ENCODE assay signal across 18 cellular contexts in genomic region chr12:6049992-6050391, GRCh38.
"Had no signal": no experiment of that assay in that cellular context is flagged by ENCODE, and none has a peak within 500 bp of the region (broad histone marks: within the 10 kb centered on the region; RNA-seq: fewer than 3 reads in every experiment).

No MANE protein-coding gene starts in this region.

- H3K36me3 Mint-ChIP-seq: activated naive CD4-positive, alpha-beta T cell treated with anti-CD3 and anti-CD28 coated beads, Interleukin-2, amount 10 ng/mL, durations not matched to agents 7 days and 5 days; natural killer cell; stimulated activated effector memory CD8-positive, alpha-beta T cell treated with anti-CD3 and anti-CD28 coated beads, Interleukin-12 subunit alpha, Interleukin-12 subunit beta, amount 100 ng/mL, for 72 hours; type B pancreatic cell had no signal

- H3K79me2 ChIP-seq: parathyroid adenoma had no signal

- H3K27me3 ChIP-seq: breast epithelium, esophagus muscularis mucosa had no signal

- H2AFZ ChIP-seq: parathyroid adenoma had no signal

- H3K36me3 ChIP-seq: breast epithelium, stomach had no signal

- H3K9ac ChIP-seq: parathyroid adenoma had no signal

- H3K9me3 Mint-ChIP-seq: activated CD4-positive, alpha-beta T cell treated with anti-CD3 and anti-CD28 coated beads, Interleukin-2, amount 10 ng/mL, durations not matched to agents 24 days and 14 days; activated CD8-positive, alpha-beta T cell treated with anti-CD3 and anti-CD28 coated beads for 36 hours; activated naive CD4-positive, alpha-beta T cell treated with anti-CD3 and anti-CD28 coated beads, Interleukin-2, amount 10 ng/mL, durations not matched to agents 7 days and 5 days; natural killer cell; stimulated activated effector memory CD8-positive, alpha-beta T cell treated with anti-CD3 and anti-CD28 coated beads, Interleukin-12 subunit alpha, Interleukin-12 subunit beta, amount 100 ng/mL, for 72 hours had no signal

- H3K27ac ChIP-seq: breast epithelium, esophagus muscularis mucosa, parathyroid adenoma, stomach had no signal

- ATAC-seq: activated CD8-positive, alpha-beta T cell treated with anti-CD3 and anti-CD28 coated beads for 36 hours; natural killer cell; stimulated activated effector memory CD8-positive, alpha-beta T cell treated with anti-CD3 and anti-CD28 coated beads, Interleukin-12 subunit alpha, Interleukin-12 subunit beta, amount 100 ng/mL, for 72 hours had no signal

- H3K9me3 ChIP-seq: breast epithelium, esophagus muscularis mucosa, stomach had no signal

- H3K4me1 ChIP-seq: breast epithelium, parathyroid adenoma, stomach had no signal

- DNase-seq: activated CD4-positive, alpha-beta T cell treated with anti-CD3 and anti-CD28 coated beads, Interleukin-2, amount 10 ng/mL, durations not matched to agents 24 days and 14 days; activated CD8-positive, alpha-beta T cell treated with anti-CD3 and anti-CD28 coated beads for 36 hours; activated effector memory CD4-positive, alpha-beta T cell treated with Interleukin-2 at 50 U/mL for 16 hours; activated naive CD4-positive, alpha-beta T cell treated with anti-CD3 and anti-CD28 coated beads, Interleukin-2, amount 10 ng/mL, durations not matched to agents 7 days and 5 days; activated T-cell treated with anti-CD3 and anti-CD28 coated beads, Interleukin-2, amount 50 U/mL, for 1 hour; effector CD8-positive, alpha-beta T cell; natural killer cell; stimulated activated CD4-positive, alpha-beta T cell treated with anti-CD3 and anti-CD28 coated beads, Interleukin-4, amount 100 ng/mL, for 24 hours; stomach; T-helper 9 cell had no signal

- H3K27me3 Mint-ChIP-seq: activated CD8-positive, alpha-beta T cell treated with anti-CD3 and anti-CD28 coated beads for 36 hours had no signal

- H3K4me3 Mint-ChIP-seq: activated CD4-positive, alpha-beta T cell treated with anti-CD3 and anti-CD28 coated beads, Interleukin-2, amount 10 ng/mL, durations not matched to agents 24 days and 14 days; activated CD8-positive, alpha-beta T cell treated with anti-CD3 and anti-CD28 coated beads for 36 hours; activated naive CD4-positive, alpha-beta T cell treated with anti-CD3 and anti-CD28 coated beads, Interleukin-2, amount 10 ng/mL, durations not matched to agents 7 days and 5 days; natural killer cell; stimulated activated effector memory CD8-positive, alpha-beta T cell treated with anti-CD3 and anti-CD28 coated beads, Interleukin-12 subunit alpha, Interleukin-12 subunit beta, amount 100 ng/mL, for 72 hours; type B pancreatic cell had no signal

- H3K27ac Mint-ChIP-seq: activated CD4-positive, alpha-beta T cell treated with anti-CD3 and anti-CD28 coated beads, Interleukin-2, amount 10 ng/mL, durations not matched to agents 24 days and 14 days; activated CD8-positive, alpha-beta T cell treated with anti-CD3 and anti-CD28 coated beads for 36 hours; activated naive CD4-positive, alpha-beta T cell treated with anti-CD3 and anti-CD28 coated beads, Interleukin-2, amount 10 ng/mL, durations not matched to agents 7 days and 5 days; natural killer cell; stimulated activated effector memory CD8-positive, alpha-beta T cell treated with anti-CD3 and anti-CD28 coated beads, Interleukin-12 subunit alpha, Interleukin-12 subunit beta, amount 100 ng/mL, for 72 hours had no signal

- H3K4me3 ChIP-seq: breast epithelium, esophagus muscularis mucosa, smooth muscle cell, stomach had no signal

- H3K4me2 ChIP-seq: smooth muscle cell had no signal

- H3K4me1 Mint-ChIP-seq: activated CD4-positive, alpha-beta T cell treated with anti-CD3 and anti-CD28 coated beads, Interleukin-2, amount 10 ng/mL, durations not matched to agents 24 days and 14 days; activated naive CD4-positive, alpha-beta T cell treated with anti-CD3 and anti-CD28 coated beads, Interleukin-2, amount 10 ng/mL, durations not matched to agents 7 days and 5 days; natural killer cell had no signal

- FAIRE-seq: astrocyte, endothelial cell of umbilical vein had no signal
